ENCODE assay signal across 8 cellular contexts in the genomic region with DNA sequence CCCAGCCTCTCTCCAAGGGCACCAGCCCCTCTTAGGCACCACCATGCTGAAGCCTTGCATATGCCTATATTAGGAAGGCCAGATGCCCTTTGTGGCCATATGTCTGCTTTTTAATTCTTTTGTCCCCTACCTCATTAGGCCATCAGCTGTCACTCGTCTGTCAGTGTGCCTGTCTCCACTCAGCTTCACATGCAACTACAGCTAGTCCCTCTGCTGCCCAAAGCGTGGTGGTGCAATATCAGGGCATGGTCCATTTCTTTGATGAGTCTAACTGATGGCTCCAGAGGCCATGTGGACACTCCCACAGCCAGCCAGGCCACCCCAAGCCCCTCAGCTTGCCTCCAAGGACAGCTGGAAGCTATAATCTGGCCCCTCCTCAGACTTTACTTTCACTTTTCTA. TPM values are rescaled to one million over a fixed set of nuclear protein-coding genes. Genes with fewer than 3 reads are reported as not detected.
A peak's percentile ranks its signal among the peaks of the same experiment; 100 is the strongest.
DNase-seq lines count a peak whose midpoint lies in the region; TF ChIP-seq lines count a peak whose summit lies in the region.

No MANE protein-coding gene starts in this region.

- peaks cover 28% of the 10 kb centered on the region for H3K79me2 ChIP-seq in GM23248 (ENCODE audit: insufficient read depth)
- no peaks in the 10 kb centered on the region for H3K79me2 ChIP-seq in smooth muscle cell (ENCODE audit: low read depth)

- no peaks in the 10 kb centered on the region for H4K20me1 ChIP-seq in GM23248 (ENCODE audit: insufficient read depth)
- H4K20me1 ChIP-seq in smooth muscle cell (ENCODE audit: low read depth), result peaks cover 7% of the 10 kb centered on the region

- H3K4me1 ChIP-seq in GM23248 (ENCODE audit: insufficient read depth) (peaks cover 29% of the 10 kb centered on the region), smooth muscle cell (ENCODE audit: low read depth) (peaks cover 22% of the 10 kb centered on the region)

- H2AFZ ChIP-seq in GM23248 (no peak overlapping the region), smooth muscle cell (ENCODE audit: low read depth) (no peak overlapping the region)

- peaks cover 18% of the 10 kb centered on the region for H3F3A ChIP-seq in GM23248 (ENCODE audit: insufficient read depth)
- no peaks in the 10 kb centered on the region for H3F3A ChIP-seq in smooth muscle cell (ENCODE audit: low read depth)

- H3K9me2 ChIP-seq in GM23248 (ENCODE audit: insufficient read depth), result no peaks in the 10 kb centered on the region

- in situ Hi-C loops in GM23248 (cut with MboI), result no loop called here

- CTCF ChIA-PET in BJ (lab: Yijun Ruan, JAX), result interaction anchor here (0.8 to 13.6 kb wide), 12 partner anchors 11 to 152 kb away, joined by 3 to 315 read pairs (median 6); a partner anchor contains a TSS

- 11 to 23% methylated on average over 2 of the region's 2 CpGs for WGBS in GM23248 (ENCODE audit: low coverage in 1 of 2, low lambda C conversion rate in 2 of 2, missing lambda C conversion rate in 2 of 2), 2 experiments
- 47% methylated on average over 2 of the region's 2 CpGs for WGBS in smooth muscle cell (ENCODE audit: low lambda C conversion rate)

- H3K27ac ChIP-seq in GM23248, result no peak overlapping the region
- no peak overlapping the region for H3K27ac ChIP-seq in smooth muscle cell (ENCODE audit: low read depth)

- POLR2A ChIA-PET in BJ (lab: Charles Lee), result no interaction called here

- no peak overlapping the region for H3K4me2 ChIP-seq in GM23248 (ENCODE audit: unreplicated experiment)
- no peak overlapping the region for H3K4me2 ChIP-seq in smooth muscle cell

- no peaks in the 10 kb centered on the region for H3K9me3 ChIP-seq in GM23248 (ENCODE audit: low read depth)
- H3K9me3 ChIP-seq in smooth muscle cell (replicated peaks; ENCODE audit: low read depth), result no peaks in the 10 kb centered on the region

- H3K4me3 ChIP-seq in BJ (ENCODE audit: low read depth, low read length), result no peak overlapping the region
- H3K4me3 ChIP-seq in GM23248, result no peak overlapping the region
- H3K4me3 ChIP-seq in smooth muscle cell, result no peak overlapping the region

- TF ChIP-seq POLR2A in erythroblast (IDR thresholded peaks at IDR 0.05; ENCODE audit: low read length), result no peak

- H3K9ac ChIP-seq in GM23248, result no peak overlapping the region
- H3K9ac ChIP-seq in smooth muscle cell (ENCODE audit: low read depth), result no peak overlapping the region

- DNase-seq in BJ (ENCODE audit: low read depth), result no peak
- peak; percentile 62 for DNase-seq in GM23248
- DNase-seq in RKO (ENCODE audit: low spot score), result peak; percentile 48
- DNase-seq in erythroblast (lab: John Stamatoyannopoulos, UW), result peak; percentile 50 to 54
- DNase-seq in smooth muscle cell (lab: John Stamatoyannopoulos, UW; ENCODE audit: unreplicated experiment), result no peak
- DNase-seq in NCI-H2196 treated with DMSO at 0.1 percent for 48 hours (lab: John Stamatoyannopoulos, UW; ENCODE audit: unreplicated experiment), result no peak
- no peak for DNase-seq in NCI-H510A (lab: John Stamatoyannopoulos, UW)
- DNase-seq in NCI-H510A treated with DMSO at 0.1 percent for 48 hours (lab: John Stamatoyannopoulos, UW), result no peak

- TF ChIP-seq CTCF in BJ (IDR thresholded peaks at IDR 0.05; ENCODE audit: insufficient read depth, low read depth, low read length) (peak; percentile 51), smooth muscle cell (IDR thresholded peaks at IDR 0.05; ENCODE audit: borderline replicate concordance, insufficient read depth, poor library complexity, severe bottlenecking) (peak; percentile 43)

- H3K27me3 ChIP-seq in BJ (ENCODE audit: control insufficient read depth, insufficient read depth, low read length) (no peaks in the 10 kb centered on the region), GM23248 (replicated peaks; ENCODE audit: insufficient read depth) (no peaks in the 10 kb centered on the region), smooth muscle cell (ENCODE audit: low read depth) (no peaks in the 10 kb centered on the region)

- H3K36me3 ChIP-seq in BJ (ENCODE audit: control insufficient read depth, insufficient read depth, low read length) (no peaks in the 10 kb centered on the region), GM23248 (ENCODE audit: low read depth) (no peaks in the 10 kb centered on the region), smooth muscle cell (ENCODE audit: low read depth) (no peaks in the 10 kb centered on the region)

RNA-seq across cellular contexts. Expression of a gene that starts 36.3 kb away (rescaled TPM):
- 8.2 and 12.0 TPM in 2 replicates for polyA plus RNA-seq in BJ (2011; rRNA removed)
- 30.4 and 33.4 TPM in 2 replicates for polyA minus RNA-seq in BJ (2011; rRNA and poly(A)+ RNA removed)
- total RNA-seq in GM23248 (2014; rRNA removed; shearing (Covaris generic)), result 30.5 and 33.9 TPM in 2 replicates
- polyA plus RNA-seq in GM23248 (2016; fragmentation: Nextera tagmentation; extraction: Ambion mirVana), result 12.6 and 16.0 TPM in 2 replicates
- total RNA-seq in smooth muscle cell, result 16.0 and 18.0 TPM in 2 replicates
- polyA plus RNA-seq in smooth muscle cell, result 21.2 and 22.1 TPM in 2 replicates

Comparison
In these comparisons a context has a peak if more than half of its experiments do, and no peak if none do; other contexts are left out.
1. DNase-seq: peak in GM23248 (single experiment), RKO (single experiment) and erythroblast (2 of 2); none in BJ (single experiment), smooth muscle cell (single experiment), NCI-H2196 treated with DMSO at 0.1 percent for 48 hours (single experiment), NCI-H510A (single experiment) and NCI-H510A treated with DMSO at 0.1 percent for 48 hours (single experiment).